8 cellular contexts compared by ENCODE assay signal in genomic region chr18:10524507-10525425, GRCh38. TPM values are rescaled to one million over a fixed set of nuclear protein-coding genes. Genes with fewer than 3 reads are reported as not detected.
A peak's percentile ranks its signal among the peaks of the same experiment; 100 is the strongest.
DNase-seq lines count a peak whose midpoint lies in the region; ATAC-seq and TF ChIP-seq lines count a peak whose summit lies in the region.

No MANE protein-coding gene starts in this region.

- peak overlapping the region; percentile 25 for H3K27ac Mint-ChIP-seq in activated naive CD8-positive, alpha-beta T cell

- peaks cover 44% of the 10 kb centered on the region for H3K4me1 Mint-ChIP-seq in activated naive CD8-positive, alpha-beta T cell (ENCODE audit: low read depth)

- no peaks in the 10 kb centered on the region for H3K36me3 ChIP-seq in lower lobe of right lung

- H3K27ac ChIP-seq in lower lobe of right lung = no peak overlapping the region

- H3K27me3 Mint-ChIP-seq in activated naive CD8-positive, alpha-beta T cell = no peaks in the 10 kb centered on the region

- peak overlapping the region; percentile 94 for H3K4me3 ChIP-seq in lower lobe of right lung

- no peak for TF ChIP-seq CTCF in lower lobe of right lung (IDR thresholded peaks at IDR 0.05)

- intact Hi-C loops in lower lobe of right lung (cut with DNase I) = loop anchor here (5.0 kb wide), 1 partner anchor 552 kb away; no protein-coding TSS in a partner anchor

- no peaks in the 10 kb centered on the region for H3K9me3 Mint-ChIP-seq in activated naive CD8-positive, alpha-beta T cell (ENCODE audit: low read depth)

- no peaks in the 10 kb centered on the region for H3K36me3 Mint-ChIP-seq in activated naive CD8-positive, alpha-beta T cell

- peak; percentile 5 for DNase-seq in stimulated activated naive CD4-positive, alpha-beta T cell treated with Interleukin-2 at 50 U/mL for 16 hours (lab: John Stamatoyannopoulos, UW)
- DNase-seq in stimulated activated naive CD4-positive, alpha-beta T cell (lab: John Stamatoyannopoulos, UW) = no peak
- DNase-seq in lower lobe of right lung = no peak
- no peak for DNase-seq in SHP77 treated with DMSO at 0.1 percent for 48 hours (lab: John Stamatoyannopoulos, UW)
- DNase-seq in RPMI8226 = no peak

- no peak for ATAC-seq in lower lobe of right lung
- ATAC-seq in HG02970 (IDR thresholded peaks at IDR 0.05; ENCODE audit: low FRiP score, unreplicated experiment) = no peak
- no peak for ATAC-seq in GM21447 (IDR thresholded peaks at IDR 0.05; ENCODE audit: unreplicated experiment)

- no peaks in the 10 kb centered on the region for H3K27me3 ChIP-seq in lower lobe of right lung (ENCODE audit: low read depth)

- no peaks in the 10 kb centered on the region for H3K9me3 ChIP-seq in lower lobe of right lung

- peaks cover 40% of the 10 kb centered on the region for H3K4me1 ChIP-seq in lower lobe of right lung

- peak overlapping the region; percentile 97 for H3K4me3 Mint-ChIP-seq in activated naive CD8-positive, alpha-beta T cell

RNA-seq across cellular contexts. Expression of gene NAPG, which starts 1.1 kb away (rescaled TPM):
- total RNA-seq in lower lobe of right lung = 28.1 TPM
